ENCODE assay signal across 12 cellular contexts in genomic region chr2:85269959-85270358, GRCh38. TPM values are rescaled to one million over a fixed set of nuclear protein-coding genes. Genes with fewer than 3 reads are reported as not detected.
DNase-seq lines count a peak whose midpoint lies in the region; ATAC-seq, FAIRE-seq and TF ChIP-seq lines count a peak whose summit lies in the region.
"Had no signal": no experiment of that assay in that cellular context is flagged by ENCODE, and none has a peak within 500 bp of the region (broad histone marks: within the 10 kb centered on the region; RNA-seq: fewer than 3 reads in every experiment).

No MANE protein-coding gene starts in this region.

- TF ChIP-seq EP300 in HepG2 (IDR thresholded peaks at IDR 0.05; ENCODE audit: low read depth in 2 of 2, low read length in 2 of 2) (no peak), HepG2 (CRISPR knock-in tag; IDR thresholded peaks at IDR 0.05; ENCODE audit: borderline replicate concordance) (no peak), stomach (IDR thresholded peaks at IDR 0.05) (no peak)

- H3K27ac ChIP-seq in HepG2 (ENCODE audit: extremely low read length, insufficient read depth, low read length) = no peak overlapping the region
- peak overlapping the region in 3 of 5 donors; percentile 44 to 69 (median 61) for H3K27ac ChIP-seq in stomach
- H3K27ac ChIP-seq: BLaER1 treated with 17β-estradiol and CSF1 and Interleukin-3, amounts not matched to agents 10 nM and 100 nM had no signal

- H3K4me1 Mint-ChIP-seq in chondrocyte (ENCODE audit: low read depth) = peaks cover 52% of the 10 kb centered on the region
- H3K4me1 Mint-ChIP-seq in stimulated activated naive B cell treated with anti-CD40 and anti-IgM and Interleukin-4, amounts not matched to agents 10 μg/mL and 1 μg/mL and 100 μg/mL, for 72 hours = no peaks in the 10 kb centered on the region

- H3K36me3 ChIP-seq in HepG2 (replicated peaks in 1 of 2; ENCODE audit: control insufficient read depth in 1 of 2, insufficient read depth in 2 of 2, low read length in 2 of 2) (no peaks in the 10 kb centered on the region), stomach (no peaks in the 10 kb centered on the region)
- H3K36me3 ChIP-seq: BLaER1 treated with 17β-estradiol and CSF1 and Interleukin-3, amounts not matched to agents 10 nM and 100 nM had no signal

- H3K4me3 Mint-ChIP-seq in chondrocyte (ENCODE audit: unreplicated experiment) = no peak overlapping the region
- H3K4me3 Mint-ChIP-seq in stimulated activated naive B cell treated with anti-CD40 and anti-IgM and Interleukin-4, amounts not matched to agents 10 μg/mL and 1 μg/mL and 100 μg/mL, for 72 hours = no peak overlapping the region

- BruUV-seq in HepG2 (replicated peaks; lab: Mats Ljungman, UMichigan) = no TSS peak

- H3K27me3 ChIP-seq in HepG2 (ENCODE audit: control insufficient read depth in 1 of 2, insufficient read depth in 2 of 2, low read length in 2 of 2) (peaks cover 2 to 29% of the 10 kb centered on the region in 2 experiments; a peak in 4 of 5 replicates), stomach (no peaks in the 10 kb centered on the region)
- H3K27me3 ChIP-seq: BLaER1 treated with 17β-estradiol and CSF1 and Interleukin-3, amounts not matched to agents 10 nM and 100 nM had no signal

- peak; percentile 54 for ATAC-seq in HepG2
- no peak for ATAC-seq in GM21381 (IDR thresholded peaks at IDR 0.05; ENCODE audit: unreplicated experiment)
- no peak for ATAC-seq in HG03442 (IDR thresholded peaks at IDR 0.05; ENCODE audit: unreplicated experiment)
- ATAC-seq in stimulated activated naive B cell treated with anti-CD40 and anti-IgM and Interleukin-4, amounts not matched to agents 10 μg/mL and 1 μg/mL and 100 μg/mL, for 72 hours (replicated peaks) = no peak
- ATAC-seq: HCT116 had no signal

- TF ChIP-seq CTCF in chondrocyte (IDR thresholded peaks at IDR 0.05) (no peak), HepG2 (CRISPR knock-in tag; IDR thresholded peaks at IDR 0.05) (no peak), stomach (IDR thresholded peaks at IDR 0.05) (no peak)

- 0 out of 6 replicates have a peak overlapping the region, but pooled peaks of 1 of the 3 experiments have one; percentile 23 for H3K4me3 ChIP-seq in HepG2 (replicated peaks in 1 of 3; ENCODE audit: insufficient read depth in 1 of 3, low read depth in 2 of 3, low read length in 3 of 3)
- H3K4me3 ChIP-seq in stomach = no peak overlapping the region
- H3K4me3 ChIP-seq: BLaER1 treated with 17β-estradiol and CSF1 and Interleukin-3, amounts not matched to agents 10 nM and 100 nM had no signal

- CTCF ChIA-PET in HepG2 (lab: Yijun Ruan, JAX; ENCODE audit: low intra/inter-chr PET ratio, low total read pairs) = no interaction called here

- 0% methylated on average over 6 of the region's 6 CpGs for WGBS in HepG2 (ENCODE audit: low lambda C conversion rate)
- WGBS in stomach, 5 donors = 14 to 27% (median 23%) methylated on average over 6 of the region's 6 CpGs

- no peak for TF ChIP-seq RAD21 in HepG2 (CRISPR knock-in tag; IDR thresholded peaks at IDR 0.05)

- H3K36me3 Mint-ChIP-seq in chondrocyte (ENCODE audit: low read depth) = no peaks in the 10 kb centered on the region
- no peaks in the 10 kb centered on the region for H3K36me3 Mint-ChIP-seq in stimulated activated naive B cell treated with anti-CD40 and anti-IgM and Interleukin-4, amounts not matched to agents 10 μg/mL and 1 μg/mL and 100 μg/mL, for 72 hours

- no peak overlapping the region for H2AFZ ChIP-seq in HepG2 (ENCODE audit: low read length)

- H3K27ac Mint-ChIP-seq in chondrocyte (ENCODE audit: unreplicated experiment) = peak overlapping the region; percentile 70
- no peak overlapping the region for H3K27ac Mint-ChIP-seq in stimulated activated naive B cell treated with anti-CD40 and anti-IgM and Interleukin-4, amounts not matched to agents 10 μg/mL and 1 μg/mL and 100 μg/mL, for 72 hours

- TF ChIP-seq POLR2A in HepG2 (IDR thresholded peaks at IDR 0.05; ENCODE audit: insufficient read depth in 1 of 2, low read depth in 2 of 2, low read length in 2 of 2) (no peak), stomach (IDR thresholded peaks at IDR 0.05) (no peak)

- H3K9ac ChIP-seq in HepG2 (ENCODE audit: insufficient read depth, low read depth, low read length) = no peak overlapping the region
- H3K9ac ChIP-seq: BLaER1 treated with 17β-estradiol and CSF1 and Interleukin-3, amounts not matched to agents 10 nM and 100 nM had no signal

- H3K79me2 ChIP-seq in HepG2 (ENCODE audit: insufficient read depth, low read length) = no peaks in the 10 kb centered on the region

- peak; percentile 75 for FAIRE-seq in HepG2 (lab: Jason Lieb, UNC)

- H3K9me3 ChIP-seq in HepG2 (ENCODE audit: low read length) (no peaks in the 10 kb centered on the region), stomach (no peaks in the 10 kb centered on the region)
- H3K9me3 ChIP-seq: BLaER1 treated with 17β-estradiol and CSF1 and Interleukin-3, amounts not matched to agents 10 nM and 100 nM had no signal

- in situ Hi-C loops in HepG2 (cut with HindIII; ENCODE audit: extremely low pct_ligation_motif_present, low pct_unique_long_range_greater_than_20kb) = no loop called here

- no peaks in the 10 kb centered on the region; the same call in 1 of the 2 replicates for H4K20me1 ChIP-seq in HepG2 (ENCODE audit: insufficient read depth, low read length)
- H4K20me1 ChIP-seq: BLaER1 treated with 17β-estradiol and CSF1 and Interleukin-3, amounts not matched to agents 10 nM and 100 nM had no signal

- H3K4me1 ChIP-seq in HepG2 (ENCODE audit: insufficient read depth, low read length) (peaks cover 36% of the 10 kb centered on the region), stomach (peaks cover 9 to 38% (median 27%) of the 10 kb centered on the region in 4 donors)
- H3K4me1 ChIP-seq: BLaER1 treated with 17β-estradiol and CSF1 and Interleukin-3, amounts not matched to agents 10 nM and 100 nM had no signal

- H3K4me2 ChIP-seq in HepG2 (ENCODE audit: low read depth, low read length) = peak overlapping the region; percentile 57
- H3K4me2 ChIP-seq: BLaER1 treated with 17β-estradiol and CSF1 and Interleukin-3, amounts not matched to agents 10 nM and 100 nM had no signal

- H3K9me3 Mint-ChIP-seq in chondrocyte (ENCODE audit: low read depth) = no peaks in the 10 kb centered on the region
- no peaks in the 10 kb centered on the region for H3K9me3 Mint-ChIP-seq in stimulated activated naive B cell treated with anti-CD40 and anti-IgM and Interleukin-4, amounts not matched to agents 10 μg/mL and 1 μg/mL and 100 μg/mL, for 72 hours

- intact Hi-C loops in HepG2 (cut with micrococcal nuclease; ENCODE audit: unreplicated experiment) = no loop called here
- intact Hi-C loops in stomach (cut with DNase I; ENCODE audit: low total_unique reads) = no loop called here

- DNase-seq in NCI-H2029 treated with DMSO at 0.1 percent for 48 hours (lab: John Stamatoyannopoulos, UW) (peak; percentile 90), chondrocyte (ENCODE audit: low spot score) (peak; percentile 38), HepG2 (ENCODE audit: low spot score) (peak; percentile 64), stomach (no peak)
- DNase-seq in stimulated activated naive B cell treated with anti-CD40 and anti-IgM and Interleukin-4, amounts not matched to agents 10 μg/mL and 1 μg/mL and 100 μg/mL, for 72 hours = no peak
- DNase-seq: hypothalamus, NCI-H748 treated with DMSO at 0.1 percent for 48 hours, SIG-M5 had no signal

- POLR2A ChIA-PET in HepG2 (lab: Yijun Ruan, JAX) = no interaction called here

- H3K27me3 Mint-ChIP-seq in chondrocyte (ENCODE audit: low read depth) = no peaks in the 10 kb centered on the region
- peaks cover 16 to 40% of the 10 kb centered on the region in 2 donors for H3K27me3 Mint-ChIP-seq in stimulated activated naive B cell treated with anti-CD40 and anti-IgM and Interleukin-4, amounts not matched to agents 10 μg/mL and 1 μg/mL and 100 μg/mL, for 72 hours

TF ChIP-seq in HepG2, 621 proteins besides CTCF, POLR2A, EP300 and RAD21 (continues in another document):
- TF ChIP-seq GATA4 (IDR thresholded peaks at IDR 0.05; ENCODE audit: borderline replicate concordance, low read depth) (no peak), SOX5 (CRISPR knock-in tag; IDR thresholded peaks at IDR 0.05; ENCODE audit: borderline replicate concordance) (no peak), ZNF597 (CRISPR knock-in tag; IDR thresholded peaks at IDR 0.05) (no peak), ZNF292 (CRISPR knock-in tag; IDR thresholded peaks at IDR 0.05; ENCODE audit: borderline replicate concordance, low read depth) (no peak)

RNA-seq across cellular contexts. Expression of gene TGOLN2, which starts 57.8 kb away (rescaled TPM):
- total RNA-seq in chondrocyte = 79.7 to 101 TPM (median 84.8 TPM) in 3 replicates
- 62.5 and 99.6 TPM in 2 replicates for total RNA-seq in HepG2 (2016; rRNA removed; fragmentation: Illumina TruSeq; extraction: Trizol)
- 10.8 and 10.9 TPM in 2 replicates for total RNA-seq in HepG2 (2016; cell fraction: cytosol; rRNA removed; fragmentation: Illumina TruSeq; extraction: Trizol; ENCODE audit: low read depth)
- total RNA-seq in HepG2 (2016; cell fraction: insoluble cytoplasmic fraction; rRNA removed; fragmentation: Illumina TruSeq; extraction: Trizol) = 56.7 and 97.1 TPM in 2 replicates
- 20.9 and 22.6 TPM in 2 replicates for total RNA-seq in HepG2 (2016; cell fraction: membrane; rRNA removed; fragmentation: Illumina TruSeq; extraction: Trizol)
- 124 and 151 TPM in 2 replicates for total RNA-seq in HepG2 (2016; cell fraction: nucleus; rRNA removed; fragmentation: Illumina TruSeq; extraction: Trizol)
- polyA plus RNA-seq in HepG2 (2011; rRNA removed) = 143 and 155 TPM in 2 replicates
- 88.2 and 122 TPM in 2 replicates for polyA plus RNA-seq in HepG2 (2011; cell fraction: cytosol; rRNA removed)
- polyA plus RNA-seq in HepG2 (2011; cell fraction: nucleus; rRNA removed) = 116 and 157 TPM in 2 replicates
- 86.0 and 95.7 TPM in 2 replicates for polyA plus RNA-seq in HepG2 (2012)
- 4.3 and 4.5 TPM in 2 replicates for polyA plus RNA-seq in HepG2 (2016; cell fraction: cytosol; fragmentation: Illumina TruSeq; extraction: Trizol; ENCODE audit: low read depth)
- polyA plus RNA-seq in HepG2 (2016; cell fraction: insoluble cytoplasmic fraction; fragmentation: Illumina TruSeq; extraction: Trizol; ENCODE audit: low read depth) = 51.8 and 59.4 TPM in 2 replicates
- 10.0 and 10.7 TPM in 2 replicates for polyA plus RNA-seq in HepG2 (2016; cell fraction: membrane; fragmentation: Illumina TruSeq; extraction: Trizol; ENCODE audit: low read depth)
- polyA plus RNA-seq in HepG2 (2016; cell fraction: nucleus; fragmentation: Illumina TruSeq; extraction: Trizol; ENCODE audit: insufficient read depth, low read depth) = 170 and 178 TPM in 2 replicates
- 35.4 and 110 TPM in 2 replicates for polyA minus RNA-seq in HepG2 (2011; rRNA and poly(A)+ RNA removed; ENCODE audit: low replicate concordance)
- polyA minus RNA-seq in HepG2 (2011; cell fraction: cytosol; rRNA and poly(A)+ RNA removed) = 83.6 and 87.9 TPM in 2 replicates
- 120 and 144 TPM in 2 replicates for polyA minus RNA-seq in HepG2 (2011; cell fraction: nucleus; rRNA and poly(A)+ RNA removed)
- 100 to 1,000 TPM; 104 to 232 (median 181) TPM for total RNA-seq in stomach
- 10 to 100 TPM; 10.8 to 21.7 (median 13.0) TPM for polyA plus RNA-seq in stomach

Comparison
In these comparisons a context has a peak if more than half of its experiments do, and no peak if none do; other contexts are left out.
1. DNase-seq: peak in NCI-H2029 treated with DMSO at 0.1 percent for 48 hours (single experiment), chondrocyte (single experiment) and HepG2 (single experiment); none in stomach (single experiment) and stimulated activated naive B cell treated with anti-CD40 and anti-IgM and Interleukin-4, amounts not matched to agents 10 μg/mL and 1 μg/mL and 100 μg/mL, for 72 hours (single experiment).